Comparison of ENCODE assay signal across 1 cellular context in the genomic region with DNA sequence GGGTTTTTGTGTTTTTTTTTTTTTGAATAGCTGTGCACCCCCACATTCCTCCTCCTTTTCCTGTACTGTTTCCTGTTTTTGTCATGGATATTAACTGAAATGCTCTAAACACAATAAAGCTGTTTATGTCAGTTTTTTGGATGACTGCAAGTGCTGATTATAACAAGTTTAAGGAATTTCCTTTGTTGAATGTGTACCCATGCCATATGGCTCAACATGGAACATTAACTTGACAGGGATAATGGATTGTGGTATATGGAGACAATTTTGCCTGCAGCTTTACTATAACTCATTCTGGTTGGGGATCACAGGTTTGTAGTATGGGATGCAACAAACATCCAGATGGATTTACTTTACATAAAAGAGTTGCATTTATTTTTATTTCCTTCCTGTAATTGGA.
TF ChIP-seq lines count a peak whose summit lies in the region.

No MANE protein-coding gene starts in this region.

TF ChIP-seq in WTC11, 78 proteins besides CTCF, POLR2A, EP300 and RAD21 (continued from another document):
- TF ChIP-seq, protein P1, sequence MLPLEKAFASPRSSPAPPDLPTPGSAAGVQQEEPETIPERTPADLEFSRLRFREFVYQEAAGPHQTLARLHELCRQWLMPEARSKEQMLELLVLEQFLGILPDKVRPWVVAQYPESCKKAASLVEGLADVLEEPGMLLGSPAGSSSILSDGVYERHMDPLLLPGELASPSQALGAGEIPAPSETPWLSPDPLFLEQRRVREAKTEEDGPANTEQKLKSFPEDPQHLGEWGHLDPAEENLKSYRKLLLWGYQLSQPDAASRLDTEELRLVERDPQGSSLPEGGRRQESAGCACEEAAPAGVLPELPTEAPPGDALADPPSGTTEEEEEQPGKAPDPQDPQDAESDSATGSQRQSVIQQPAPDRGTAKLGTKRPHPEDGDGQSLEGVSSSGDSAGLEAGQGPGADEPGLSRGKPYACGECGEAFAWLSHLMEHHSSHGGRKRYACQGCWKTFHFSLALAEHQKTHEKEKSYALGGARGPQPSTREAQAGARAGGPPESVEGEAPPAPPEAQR (CRISPR knock-in tag; IDR thresholded peaks at IDR 0.05), result no peak
- TF ChIP-seq PREB (CRISPR knock-in tag; IDR thresholded peaks at IDR 0.05; ENCODE audit: borderline replicate concordance) (no peak), EMX1 (CRISPR knock-in tag; IDR thresholded peaks at IDR 0.05) (no peak)
